ENCODE assay signal across 18 cellular contexts in the genomic region with DNA sequence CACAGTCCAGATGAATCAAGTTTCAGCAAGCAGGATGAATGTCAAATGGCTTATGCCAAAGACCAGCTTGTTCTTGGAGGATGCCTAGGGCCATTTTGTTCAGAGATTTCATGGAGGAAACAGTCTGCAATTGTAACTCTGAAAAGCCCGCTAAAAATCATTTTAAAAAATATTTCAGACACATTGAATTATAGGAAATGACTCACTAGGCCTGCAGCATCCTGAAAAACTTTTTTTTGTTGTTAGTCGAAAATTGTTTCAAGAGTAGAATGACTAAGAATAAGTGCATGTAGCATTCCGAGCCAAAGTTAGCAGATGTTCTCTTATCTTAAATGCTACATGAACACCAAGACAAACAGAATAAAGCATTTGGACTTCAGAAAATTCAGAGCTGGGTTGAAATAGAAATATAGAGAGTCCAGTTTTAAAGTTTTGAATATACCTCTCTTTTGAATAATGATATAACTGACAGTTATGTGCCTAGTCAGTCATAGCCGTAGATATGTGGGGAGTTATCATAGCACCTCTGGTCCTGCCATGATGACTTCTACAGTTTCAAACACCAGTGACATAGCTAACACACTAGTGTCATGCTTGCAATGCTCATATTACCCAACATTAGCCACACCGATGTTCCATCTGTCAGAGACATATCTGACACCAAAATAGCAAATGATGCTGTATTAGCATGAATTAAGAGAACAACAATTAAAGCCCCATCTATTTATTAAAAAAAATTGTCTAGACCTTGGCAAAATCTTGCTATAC.
DNase-seq lines count a peak whose midpoint lies in the region; ATAC-seq and TF ChIP-seq lines count a peak whose summit lies in the region.
"Had no signal": no experiment of that assay in that cellular context is flagged by ENCODE, and none has a peak within 500 bp of the region (broad histone marks: within the 10 kb centered on the region; RNA-seq: fewer than 3 reads in every experiment).

No MANE protein-coding gene starts in this region.

- DNase-seq in ELR (ENCODE audit: low read depth) = peak; percentile 1
- DNase-seq in OCI-LY7 (ENCODE audit: low spot score) = no peak
- DNase-seq in dermis blood vessel endothelial cell = peak; percentile 70
- DNase-seq in middle frontal gyrus (ENCODE audit: extremely low spot score, low spot score) = peak; percentile 62
- DNase-seq in hepatocyte (ENCODE audit: low spot score) = no peak
- DNase-seq: activated naive CD4-positive, alpha-beta T cell treated with anti-CD3 and anti-CD28 coated beads, Interleukin-2, amount 10 ng/mL, durations not matched to agents 7 days and 5 days; activated T-cell treated with anti-CD3 and anti-CD28 coated beads, Interleukin-2, amount 50 U/mL, for 4 hours; aorta; CD8-positive, alpha-beta memory T cell; colonic mucosa; DMS79 treated with DMSO at 0.1 percent for 48 hours; NCI-H1105 treated with DMSO at 0.1 percent for 48 hours; NCI-H2107; OCI-M1 had no signal

- no peak for ATAC-seq in HG03565 (IDR thresholded peaks at IDR 0.05; ENCODE audit: unreplicated experiment)
- ATAC-seq in HG03159 (IDR thresholded peaks at IDR 0.05; ENCODE audit: unreplicated experiment) = no peak
- ATAC-seq: activated CD4-positive, CD25-positive, alpha-beta regulatory T cell treated with anti-CD3 and anti-CD28 coated beads, Interleukin-2, amount 50 U/mL, for 24 hours; activated T-cell treated with anti-CD3 and anti-CD28 coated beads, Interleukin-2, amount 50 U/mL, for 4 hours; left lobe of liver had no signal

- H3K27ac ChIP-seq in OCI-LY7 (ENCODE audit: low read depth, low read length, poor library complexity, severe bottlenecking) (no peak overlapping the region), hepatocyte (no peak overlapping the region)
- H3K27ac ChIP-seq: colonic mucosa had no signal

- H3K4me2 ChIP-seq in OCI-LY7 (ENCODE audit: low read length) = no peak overlapping the region
- no peak overlapping the region for H3K4me2 ChIP-seq in hepatocyte

- H3K79me2 ChIP-seq in OCI-LY7 (ENCODE audit: insufficient read depth, low read depth, low read length) (no peaks in the 10 kb centered on the region), hepatocyte (no peaks in the 10 kb centered on the region)

- H3K4me3 ChIP-seq in OCI-LY7 (ENCODE audit: low read depth, low read length, poor library complexity, severe bottlenecking) (no peak overlapping the region), hepatocyte (no peak overlapping the region)
- H3K4me3 ChIP-seq: colonic mucosa had no signal

- POLR2A ChIA-PET in OCI-LY7 (lab: Charles Lee) = no interaction called here

- no peaks in the 10 kb centered on the region for H3K9me3 ChIP-seq in OCI-LY7 (ENCODE audit: low read length)
- no peaks in the 10 kb centered on the region for H3K9me3 ChIP-seq in hepatocyte (ENCODE audit: low read depth)
- H3K9me3 ChIP-seq: colonic mucosa had no signal

- WGBS in hepatocyte (ENCODE audit: low lambda C conversion rate, missing lambda C conversion rate) = 85% methylated on average over 5 of the region's 5 CpGs

- no peaks in the 10 kb centered on the region for H3K27me3 ChIP-seq in hepatocyte
- H3K27me3 ChIP-seq: colonic mucosa had no signal

- H4K20me1 ChIP-seq in OCI-LY7 (ENCODE audit: insufficient read depth, low read length) (no peaks in the 10 kb centered on the region), hepatocyte (ENCODE audit: insufficient read depth, poor library complexity, severe bottlenecking) (no peaks in the 10 kb centered on the region)

- CTCF ChIA-PET in OCI-LY7 (lab: Charles Lee; ENCODE audit: unreplicated experiment) = no interaction called here

- intact Hi-C loops in OCI-LY7 (cut with micrococcal nuclease; ENCODE audit: unreplicated experiment) = no loop called here

- H3K9me2 ChIP-seq in OCI-LY7 (ENCODE audit: insufficient read depth, low read length) = no peaks in the 10 kb centered on the region
- H3K9me2 ChIP-seq in hepatocyte (replicated peaks; ENCODE audit: insufficient read depth) = no peaks in the 10 kb centered on the region

- H3K4me1 ChIP-seq in OCI-LY7 (ENCODE audit: insufficient read depth, low read length, poor library complexity, severe bottlenecking) (no peaks in the 10 kb centered on the region), hepatocyte (ENCODE audit: insufficient read depth) (no peaks in the 10 kb centered on the region)
- H3K4me1 ChIP-seq: colonic mucosa had no signal

- no peaks in the 10 kb centered on the region for H3K36me3 ChIP-seq in OCI-LY7 (ENCODE audit: insufficient read depth, low read length)
- no peaks in the 10 kb centered on the region for H3K36me3 ChIP-seq in hepatocyte (replicated peaks; ENCODE audit: insufficient read depth, low read depth)
- H3K36me3 ChIP-seq: colonic mucosa had no signal

- BruUV-seq in OCI-LY7 (replicated peaks; lab: Mats Ljungman, UMichigan) = no TSS peak

- TF ChIP-seq CTCF in OCI-LY7 (conservative IDR thresholded peaks at IDR 0.05; ENCODE audit: low read length) (no peak), hepatocyte (IDR thresholded peaks at IDR 0.05; ENCODE audit: poor library complexity) (no peak)

- H2AFZ ChIP-seq in OCI-LY7 (ENCODE audit: low read length) (peak overlapping the region; percentile 53; the same call in 1 of the 2 replicates), hepatocyte (no peak overlapping the region)

Comparison
In these comparisons a context has a peak if more than half of its experiments do, and no peak if none do; other contexts are left out.
1. DNase-seq: peak in ELR (single experiment), dermis blood vessel endothelial cell (single experiment) and middle frontal gyrus (single experiment); none in OCI-LY7 (single experiment) and hepatocyte (single experiment).